In the genomic region with DNA sequence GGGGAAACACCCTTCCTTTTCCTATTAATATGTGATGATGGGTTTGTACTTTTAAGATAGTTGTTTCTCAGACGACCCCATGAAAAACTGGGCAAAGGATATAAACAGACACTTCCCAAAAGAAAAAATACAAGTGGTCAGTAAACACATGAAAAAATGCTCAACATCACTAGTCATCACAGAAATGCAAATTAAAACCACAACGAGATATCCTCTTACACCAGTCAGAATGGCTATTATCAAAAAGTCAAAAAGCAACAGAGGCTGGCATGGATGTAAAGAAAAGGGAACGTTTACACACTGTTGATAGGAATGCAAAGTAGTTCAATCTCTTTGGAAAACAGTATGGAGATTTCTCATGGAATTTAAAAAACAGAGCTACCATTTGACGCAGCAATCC, we compare ENCODE assay signal across 17 cellular contexts.
"Had no signal": no experiment of that assay in that cellular context is flagged by ENCODE, and none has a peak within 500 bp of the region (broad histone marks: within the 10 kb centered on the region; RNA-seq: fewer than 3 reads in every experiment).

No MANE protein-coding gene starts in this region.

- H3K36me3 ChIP-seq: gastrocnemius medialis, heart left ventricle, pancreas, sigmoid colon had no signal

- H3K36me3 Mint-ChIP-seq: naive thymus-derived CD4-positive, alpha-beta T cell had no signal

- H3K4me3 ChIP-seq: coronary artery, gastrocnemius medialis, heart left ventricle, lung, pancreas, sigmoid colon had no signal

- H3K4me1 ChIP-seq: pancreas had no signal

- H3K4me3 Mint-ChIP-seq: activated naive CD4-positive, alpha-beta T cell treated with anti-CD3 and anti-CD28 coated beads for 36 hours; activated naive CD8-positive, alpha-beta T cell treated with anti-CD3 and anti-CD28 coated beads, Interleukin-2, amount 50 U/mL, for 24 hours; naive thymus-derived CD4-positive, alpha-beta T cell had no signal

- H3K27me3 ChIP-seq: gastrocnemius medialis, heart left ventricle, pancreas, sigmoid colon had no signal

- H3K9me3 Mint-ChIP-seq: activated naive CD4-positive, alpha-beta T cell treated with anti-CD3 and anti-CD28 coated beads for 36 hours; activated naive CD8-positive, alpha-beta T cell treated with anti-CD3 and anti-CD28 coated beads, Interleukin-2, amount 50 U/mL, for 24 hours; activated T-helper 2 cell treated with anti-CD3 and anti-CD28 coated beads, Interferon-gamma antibody, Interleukin-2, Interleukin-4, amounts not matched to agents 10 μg/mL and 5 μg/mL and 100 μg/mL, durations not matched to agents 14 hours and 24 hours and 36 hours had no signal

- H3K27ac Mint-ChIP-seq: activated naive CD4-positive, alpha-beta T cell treated with anti-CD3 and anti-CD28 coated beads for 36 hours; activated naive CD8-positive, alpha-beta T cell treated with anti-CD3 and anti-CD28 coated beads, Interleukin-2, amount 50 U/mL, for 24 hours; activated T-helper 2 cell treated with anti-CD3 and anti-CD28 coated beads, Interferon-gamma antibody, Interleukin-2, Interleukin-4, amounts not matched to agents 10 μg/mL and 5 μg/mL and 100 μg/mL, durations not matched to agents 14 hours and 24 hours and 36 hours; naive thymus-derived CD4-positive, alpha-beta T cell had no signal

- H3K4me1 Mint-ChIP-seq: activated naive CD8-positive, alpha-beta T cell treated with anti-CD3 and anti-CD28 coated beads, Interleukin-2, amount 50 U/mL, for 24 hours; naive thymus-derived CD4-positive, alpha-beta T cell had no signal

- ATAC-seq: activated naive CD8-positive, alpha-beta T cell treated with anti-CD3 and anti-CD28 coated beads, Interleukin-2, amount 50 U/mL, for 24 hours; gastrocnemius medialis; heart left ventricle; naive thymus-derived CD4-positive, alpha-beta T cell; pancreas had no signal

- H3K27me3 Mint-ChIP-seq: activated naive CD8-positive, alpha-beta T cell treated with anti-CD3 and anti-CD28 coated beads, Interleukin-2, amount 50 U/mL, for 24 hours; naive thymus-derived CD4-positive, alpha-beta T cell had no signal

- DNase-seq: activated CD4-positive, alpha-beta T cell treated with anti-CD3 and anti-CD28 coated beads, Interleukin-2, amount 50 U/mL, for 48 hours; activated CD4-positive, CD25-positive, alpha-beta regulatory T cell treated with anti-CD3 and anti-CD28 coated beads, Interleukin-2, amount 50 U/mL, for 72 hours; activated naive CD4-positive, alpha-beta T cell treated with anti-CD3 and anti-CD28 coated beads for 36 hours; activated naive CD8-positive, alpha-beta T cell treated with anti-CD3 and anti-CD28 coated beads, Interleukin-2, amount 50 U/mL, for 24 hours; central memory CD4-positive, alpha-beta T cell; gastrocnemius medialis; heart left ventricle; midbrain; naive thymus-derived CD4-positive, alpha-beta T cell; pancreas; sigmoid colon; stimulated activated CD4-positive, alpha-beta T cell treated with anti-CD3 and anti-CD28 coated beads, Interleukin-12 subunit alpha, Interleukin-12 subunit beta, amount 100 ng/mL, for 4 hours; stimulated activated CD4-positive, alpha-beta T cell treated with anti-CD3 and anti-CD28 coated beads, Interleukin-2, amount 100 ng/mL, for 24 hours; T1000 had no signal

- H3K9me3 ChIP-seq: gastrocnemius medialis, heart left ventricle, pancreas, sigmoid colon had no signal

- H3K27ac ChIP-seq: coronary artery, gastrocnemius medialis, heart left ventricle, pancreas, sigmoid colon had no signal
